ENCODE assay signal across 8 cellular contexts in genomic region chr20:53751394-53752368, GRCh38.
DNase-seq lines count a peak whose midpoint lies in the region; ATAC-seq lines count a peak whose summit lies in the region.

No MANE protein-coding gene starts in this region.

- peak overlapping the region; percentile 59 to 66 for H3K4me3 Mint-ChIP-seq in effector memory CD8-positive, alpha-beta T cell

- H3K9ac ChIP-seq in SK-N-MC (ENCODE audit: insufficient read length) (peak overlapping the region; percentile 60), trophoblast cell (ENCODE audit: low read length) (no peak overlapping the region)

- WGBS in trophoblast cell (ENCODE audit: extremely low coverage, insufficient coverage, insufficient read length), result no CpG with 5 or more reads among the region's 11 CpGs

- H3K27me3 Mint-ChIP-seq in effector memory CD8-positive, alpha-beta T cell, result no peaks in the 10 kb centered on the region

- H3K36me3 ChIP-seq in SK-N-MC (ENCODE audit: insufficient read depth, low read length) (no peaks in the 10 kb centered on the region), trophoblast cell (ENCODE audit: control insufficient read depth in 1 of 2, insufficient read depth in 2 of 2, low read length in 2 of 2) (no peaks in the 10 kb centered on the region)

- no peak overlapping the region for H4K8ac ChIP-seq in trophoblast cell (ENCODE audit: low read depth, low read length)

- H3K4me1 ChIP-seq in trophoblast cell (ENCODE audit: control insufficient read depth in 1 of 2, insufficient read depth in 2 of 2, low read length in 2 of 2), result peaks cover 12 to 16% of the 10 kb centered on the region in 2 experiments

- no peak overlapping the region for H4K12ac ChIP-seq in trophoblast cell (ENCODE audit: low read depth, low read length)

- H3K9me3 ChIP-seq in SK-N-MC (ENCODE audit: low read depth, low read length), result no peaks in the 10 kb centered on the region
- H3K9me3 ChIP-seq in trophoblast cell (ENCODE audit: insufficient read depth, low read depth, low read length), result no peaks in the 10 kb centered on the region

- peak; percentile 59 for ATAC-seq in HG03039 (IDR thresholded peaks at IDR 0.05; ENCODE audit: unreplicated experiment)
- ATAC-seq in effector memory CD8-positive, alpha-beta T cell (replicated peaks), result peak; percentile 53

- no peak overlapping the region for H3K4ac ChIP-seq in trophoblast cell (ENCODE audit: low read depth, low read length)

- peak overlapping the region; percentile 87 to 88 for H3K27ac Mint-ChIP-seq in effector memory CD8-positive, alpha-beta T cell

- no peak overlapping the region for H3K18ac ChIP-seq in trophoblast cell (ENCODE audit: low read length)

- H4K91ac ChIP-seq in trophoblast cell (ENCODE audit: low read depth, low read length), result peak overlapping the region; percentile 46

- H3K79me2 ChIP-seq in trophoblast cell (ENCODE audit: control insufficient read depth, insufficient read depth, low read length, poor library complexity), result peaks cover 2% of the 10 kb centered on the region

- H3K27ac ChIP-seq in SK-N-MC, result peak overlapping the region; percentile 99
- H3K27ac ChIP-seq in trophoblast cell (ENCODE audit: low read depth, low read length), result peak overlapping the region; percentile 77

- no peak overlapping the region for H3K23ac ChIP-seq in trophoblast cell (ENCODE audit: low read length)

- H2BK12ac ChIP-seq in trophoblast cell (ENCODE audit: low read length), result no peak overlapping the region

- H3K36me3 Mint-ChIP-seq in effector memory CD8-positive, alpha-beta T cell (ENCODE audit: insufficient read depth), result no peaks in the 10 kb centered on the region

- DNase-seq in stimulated activated CD4-positive, alpha-beta T cell treated with anti-CD3 and anti-CD28 coated beads, Interleukin-15, amount 100 ng/mL, for 24 hours, result peak; percentile 49
- DNase-seq in stimulated activated CD4-positive, alpha-beta T cell treated with anti-CD3 and anti-CD28 coated beads, Interleukin-2, amount 100 ng/mL, for 48 hours, result no peak
- DNase-seq in SK-N-MC (ENCODE audit: low read depth, low spot score) (no peak), trophoblast cell (peak in 1 of 2 donors; percentile 74), NCI-H2227 treated with DMSO at 0.1 percent for 48 hours (lab: John Stamatoyannopoulos, UW) (no peak), NCI-H226 (no peak)
- DNase-seq in effector memory CD8-positive, alpha-beta T cell, result peak in 2 of 3 experiments; percentile 9 to 34

- H2BK120ac ChIP-seq in trophoblast cell (ENCODE audit: insufficient read depth, low read length, poor library complexity), result peak overlapping the region; percentile 44

- H3K27me3 ChIP-seq in trophoblast cell (ENCODE audit: insufficient read depth, low read length), result no peaks in the 10 kb centered on the region

- H2BK5ac ChIP-seq in trophoblast cell (ENCODE audit: low read depth, low read length, poor library complexity), result no peak overlapping the region

- peaks cover 18% of the 10 kb centered on the region for H3K79me1 ChIP-seq in trophoblast cell (ENCODE audit: low read length)

- no peak overlapping the region for H3K4me2 ChIP-seq in trophoblast cell (ENCODE audit: low read length)

- H3K14ac ChIP-seq in trophoblast cell (ENCODE audit: low read length), result no peak overlapping the region

- H2AK5ac ChIP-seq in trophoblast cell (ENCODE audit: low read length), result no peak overlapping the region

- no peak overlapping the region for H2AFZ ChIP-seq in trophoblast cell (ENCODE audit: insufficient read depth, low read length, poor library complexity)

- peaks cover 36 to 49% of the 10 kb centered on the region in 2 donors for H3K4me1 Mint-ChIP-seq in effector memory CD8-positive, alpha-beta T cell (ENCODE audit: low read depth in 2 of 2)

- H3K9me3 Mint-ChIP-seq in effector memory CD8-positive, alpha-beta T cell, result no peaks in the 10 kb centered on the region

- H3K4me3 ChIP-seq in SK-N-MC (peak overlapping the region; percentile 71), trophoblast cell (ENCODE audit: low read depth, low read length) (no peak overlapping the region)

Comparison
In these comparisons a context has a peak if more than half of its experiments do, and no peak if none do; other contexts are left out.
1. DNase-seq: peak in stimulated activated CD4-positive, alpha-beta T cell treated with anti-CD3 and anti-CD28 coated beads, Interleukin-15, amount 100 ng/mL, for 24 hours (single experiment) and effector memory CD8-positive, alpha-beta T cell (2 of 3); none in stimulated activated CD4-positive, alpha-beta T cell treated with anti-CD3 and anti-CD28 coated beads, Interleukin-2, amount 100 ng/mL, for 48 hours (0 of 2), SK-N-MC (single experiment), NCI-H2227 treated with DMSO at 0.1 percent for 48 hours (single experiment) and NCI-H226 (single experiment).